Comparison of ENCODE assay signal across 16 cellular contexts in the genomic region with DNA sequence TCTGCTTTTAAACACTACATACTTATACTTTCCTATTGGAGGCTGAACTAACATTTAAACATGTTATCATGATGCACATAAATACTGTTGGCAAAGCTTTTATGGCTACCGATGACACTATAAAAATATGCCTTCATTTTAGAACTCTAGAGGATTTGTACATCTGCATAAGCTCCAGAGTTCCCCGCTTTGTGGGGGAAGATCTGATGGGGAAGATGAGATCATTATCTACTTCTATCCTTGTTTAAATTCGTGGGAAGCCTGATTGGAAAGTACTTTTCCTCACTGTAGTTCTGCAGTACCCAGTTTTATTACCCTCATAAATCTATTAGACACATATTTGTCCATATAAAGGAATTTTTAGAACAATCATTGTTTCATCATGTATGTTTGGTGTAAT.
DNase-seq lines count a peak whose midpoint lies in the region; ATAC-seq and FAIRE-seq lines count a peak whose summit lies in the region.
"Had no signal": no experiment of that assay in that cellular context is flagged by ENCODE, and none has a peak within 500 bp of the region (broad histone marks: within the 10 kb centered on the region; RNA-seq: fewer than 3 reads in every experiment).

No MANE protein-coding gene starts in this region.

- no peaks in the 10 kb centered on the region for H3K27me3 Mint-ChIP-seq in T-helper 17 cell

- WGBS in small intestine, 3 donors, result 27 to 50% (median 34%) methylated on average over 3 of the region's 3 CpGs

- FAIRE-seq in endometrium (lab: Jason Lieb, UNC) (peak; percentile 76), small intestine (lab: Jason Lieb, UNC) (no peak)
- FAIRE-seq: G401.6, GM12891 had no signal

- no peaks in the 10 kb centered on the region for H3K36me3 ChIP-seq in small intestine (ENCODE audit: control insufficient read depth in 2 of 2, insufficient read depth in 2 of 2, low read length in 2 of 2)
- H3K36me3 ChIP-seq: BLaER1 treated with 17β-estradiol and CSF1 and Interleukin-3, amounts not matched to agents 10 nM and 100 nM had no signal

- no peak overlapping the region for H3K27ac ChIP-seq in small intestine (ENCODE audit: low read depth in 1 of 2, low read length in 1 of 2)
- H3K27ac ChIP-seq: BLaER1 treated with 17β-estradiol and CSF1 and Interleukin-3, amounts not matched to agents 10 nM and 100 nM; GM23248 had no signal

- H3K9me3 ChIP-seq in T-helper 17 cell (ENCODE audit: control insufficient read depth, low read length, poor library complexity, severe bottlenecking), result no peaks in the 10 kb centered on the region
- H3K9me3 ChIP-seq in small intestine (ENCODE audit: control insufficient read depth, low read depth), result no peaks in the 10 kb centered on the region
- H3K9me3 ChIP-seq: BLaER1 treated with 17β-estradiol and CSF1 and Interleukin-3, amounts not matched to agents 10 nM and 100 nM had no signal

- peaks cover 0 to 2% of the 10 kb centered on the region in 2 donors for H3K4me1 ChIP-seq in small intestine (ENCODE audit: control insufficient read depth in 2 of 2, insufficient read depth in 1 of 2, low read depth in 1 of 2, low read length in 1 of 2)

- peak overlapping the region; percentile 53 for H3K27ac Mint-ChIP-seq in T-helper 17 cell
- H3K27ac Mint-ChIP-seq: CD4-positive, CD25-positive, alpha-beta regulatory T cell had no signal

- DNase-seq in EH (ENCODE audit: low read depth) (peak; percentile 63), T-helper 17 cell (no peak), putamen (ENCODE audit: low spot score) (peak; percentile 71), small intestine (no peak), DMS114 treated with DMSO at 0.1 percent for 48 hours (lab: John Stamatoyannopoulos, UW; ENCODE audit: unreplicated experiment) (no peak)
- DNase-seq: 8988T; ACHN; CD4-positive, CD25-positive, alpha-beta regulatory T cell; GM23248; H7 had no signal

- no peaks in the 10 kb centered on the region for H3K27me3 ChIP-seq in small intestine (ENCODE audit: control insufficient read depth in 2 of 2, insufficient read depth in 2 of 2, low read length in 2 of 2)
- H3K27me3 ChIP-seq: BLaER1 treated with 17β-estradiol and CSF1 and Interleukin-3, amounts not matched to agents 10 nM and 100 nM had no signal

- H3K4me3 ChIP-seq in small intestine (ENCODE audit: low read depth in 1 of 2, low read length in 2 of 2), result no peak overlapping the region
- H3K4me3 ChIP-seq: BLaER1 treated with 17β-estradiol and CSF1 and Interleukin-3, amounts not matched to agents 10 nM and 100 nM; GM23248 had no signal

- H3K4me1 Mint-ChIP-seq in T-helper 17 cell, result peaks cover 8% of the 10 kb centered on the region

- ATAC-seq in T-helper 17 cell (no peak), HG03045 (IDR thresholded peaks at IDR 0.05; ENCODE audit: unreplicated experiment) (no peak), HG03469 (IDR thresholded peaks at IDR 0.05; ENCODE audit: unreplicated experiment) (no peak)

- no peaks in the 10 kb centered on the region for H3K36me3 Mint-ChIP-seq in T-helper 17 cell (ENCODE audit: low read depth)
- H3K36me3 Mint-ChIP-seq: CD4-positive, CD25-positive, alpha-beta regulatory T cell had no signal

- H3K4me3 Mint-ChIP-seq in T-helper 17 cell, result no peak overlapping the region
- H3K4me3 Mint-ChIP-seq: CD4-positive, CD25-positive, alpha-beta regulatory T cell had no signal

Comparison
In these comparisons a context has a peak if more than half of its experiments do, and no peak if none do; other contexts are left out.
1. DNase-seq: peak in EH (single experiment) and putamen (single experiment); none in T-helper 17 cell (0 of 3), small intestine (single experiment) and DMS114 treated with DMSO at 0.1 percent for 48 hours (single experiment).